8 cellular contexts compared by ENCODE assay signal in the genomic region with DNA sequence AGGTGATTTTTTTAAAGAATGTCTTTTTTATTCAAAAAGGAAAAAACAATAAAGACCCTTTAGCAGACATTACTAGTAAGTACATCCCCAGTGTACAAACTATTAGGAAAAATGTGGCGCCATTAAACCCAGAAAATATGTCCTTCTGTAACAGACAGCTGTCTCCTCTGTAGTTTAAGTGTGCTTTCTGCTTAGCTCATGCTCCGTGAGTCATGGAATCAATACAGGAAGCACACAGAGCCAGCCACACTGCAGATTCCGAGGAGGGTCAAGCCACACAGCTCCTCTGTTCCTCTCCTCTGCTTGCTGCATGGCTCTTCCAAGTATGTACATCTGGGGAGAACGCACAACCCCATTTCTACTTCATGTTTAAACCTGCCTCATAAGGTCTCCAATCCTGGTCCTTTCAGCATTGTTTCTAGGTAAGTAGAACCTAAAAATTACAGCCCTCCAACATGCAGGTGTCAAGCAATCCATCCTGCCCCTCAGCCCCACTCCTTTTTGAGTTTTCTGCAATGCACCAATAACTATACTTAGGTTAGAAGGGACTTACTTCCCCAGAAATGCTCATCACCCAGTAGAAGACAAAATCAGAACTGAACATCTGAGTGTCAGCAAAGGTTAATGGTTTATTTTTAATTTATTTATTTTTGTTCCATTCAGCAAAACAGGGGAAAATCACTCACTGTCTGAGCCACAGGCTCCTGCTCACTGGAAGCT. TPM values are rescaled to one million over a fixed set of nuclear protein-coding genes. Genes with fewer than 3 reads are reported as not detected.
A peak's percentile ranks its signal among the peaks of the same experiment; 100 is the strongest.
DNase-seq lines count a peak whose midpoint lies in the region; ATAC-seq, FAIRE-seq and TF ChIP-seq lines count a peak whose summit lies in the region.

No MANE protein-coding gene starts in this region.

- ATAC-seq in GM18868 (IDR thresholded peaks at IDR 0.05; ENCODE audit: unreplicated experiment), result no peak

- peaks cover 36 to 64% (median 52%) of the 10 kb centered on the region in 4 donors for H3K4me1 Mint-ChIP-seq in CD4-positive, alpha-beta memory T cell

- intact Hi-C loops in CD4-positive, alpha-beta memory T cell (cut with micrococcal nuclease), result no loop called here

- peak overlapping the region in 2 of 7 donors; percentile 36 to 67 for H3K27ac Mint-ChIP-seq in CD4-positive, alpha-beta memory T cell

- peak overlapping the region in 1 of 8 donors; percentile 4 for H3K4me3 Mint-ChIP-seq in CD4-positive, alpha-beta memory T cell

- CTCF ChIA-PET in CD4-positive, alpha-beta memory T cell (lab: Charles Lee; ENCODE audit: partially characterized antibody), result no interaction called here

- TF ChIP-seq CTCF in WERI-Rb-1 (IDR thresholded peaks at IDR 0.05; ENCODE audit: low read depth, low read length) (no peak), fibroblast of villous mesenchyme (IDR thresholded peaks at IDR 0.05; ENCODE audit: insufficient read depth, low read depth, low read length) (no peak), osteoblast (IDR thresholded peaks at IDR 0.05; ENCODE audit: extremely low read depth, low read depth, low read length) (no peak)

- DNase-seq in H54 (ENCODE audit: insufficient read length, low spot score) (peak; percentile 52), NCI-H2196 (lab: John Stamatoyannopoulos, UW; ENCODE audit: unreplicated experiment) (peak; percentile 63), WERI-Rb-1 (no peak), fibroblast of villous mesenchyme (ENCODE audit: low read depth) (peak; percentile 87), osteoblast (ENCODE audit: insufficient read length, low spot score, missing footprints) (peak; percentile 70)
- DNase-seq in CD4-positive, alpha-beta memory T cell, result no peak
- no peak for DNase-seq in activated CD8-positive, alpha-beta memory T cell treated with anti-CD3 and anti-CD28 coated beads, Interleukin-2, amount 50 U/mL, for 4 hours

- peak overlapping the region; percentile 75 for H3K4me2 ChIP-seq in osteoblast (ENCODE audit: insufficient read depth, low read length)

- no peak for TF ChIP-seq POLR2A in H54 (IDR thresholded peaks at IDR 0.05; ENCODE audit: low read depth, low read length)

- no peak overlapping the region for H3K4me3 ChIP-seq in WERI-Rb-1 (ENCODE audit: low read depth, low read length)
- peak overlapping the region; percentile 56 for H3K4me3 ChIP-seq in fibroblast of villous mesenchyme (ENCODE audit: low read depth, low read length)
- H3K4me3 ChIP-seq in osteoblast (ENCODE audit: insufficient read depth, low read length), result peak overlapping the region; percentile 31
- H3K4me3 ChIP-seq in CD4-positive, alpha-beta memory T cell (ENCODE audit: low read length in 2 of 2), result no peak overlapping the region

- H2AFZ ChIP-seq in osteoblast (ENCODE audit: low read length), result no peak overlapping the region

- H3K27me3 ChIP-seq in WERI-Rb-1 (ENCODE audit: insufficient read depth, low read depth, severe bottlenecking) (no peaks in the 10 kb centered on the region), osteoblast (ENCODE audit: insufficient read depth, low read length) (no peaks in the 10 kb centered on the region)
- H3K27me3 ChIP-seq in CD4-positive, alpha-beta memory T cell (ENCODE audit: insufficient read depth, low read length), result no peaks in the 10 kb centered on the region

- no peaks in the 10 kb centered on the region for H3K27me3 Mint-ChIP-seq in CD4-positive, alpha-beta memory T cell

- H3K27ac ChIP-seq in WERI-Rb-1 (peak overlapping the region; percentile 67), osteoblast (ENCODE audit: low read depth, low read length) (peak overlapping the region; percentile 90)
- no peak overlapping the region for H3K27ac ChIP-seq in CD4-positive, alpha-beta memory T cell (ENCODE audit: low read depth, low read length)

- no peaks in the 10 kb centered on the region for H3K9me3 Mint-ChIP-seq in CD4-positive, alpha-beta memory T cell

- POLR2A ChIA-PET in CD4-positive, alpha-beta memory T cell (lab: Charles Lee; ENCODE audit: partially characterized antibody), result interaction anchor here (0.9 to 1.3 kb wide), 2 partner anchors 36 to 39 kb away, joined by 3 to 4 read pairs; no protein-coding TSS in a partner anchor

- peaks cover 20 to 37% of the 10 kb centered on the region in 2 donors for H3K36me3 Mint-ChIP-seq in CD4-positive, alpha-beta memory T cell

- H3K9me3 ChIP-seq in WERI-Rb-1 (ENCODE audit: severe bottlenecking) (no peaks in the 10 kb centered on the region), osteoblast (ENCODE audit: low read depth, low read length) (no peaks in the 10 kb centered on the region)
- no peaks in the 10 kb centered on the region for H3K9me3 ChIP-seq in CD4-positive, alpha-beta memory T cell (ENCODE audit: control insufficient read depth in 1 of 2, low read length in 2 of 2)

- FAIRE-seq in H54 (lab: Jason Lieb, UNC), result peak; percentile 95

- H3K36me3 ChIP-seq in WERI-Rb-1, result no peaks in the 10 kb centered on the region
- peaks cover 12% of the 10 kb centered on the region for H3K36me3 ChIP-seq in osteoblast (ENCODE audit: insufficient read depth, low read length)
- H3K36me3 ChIP-seq in CD4-positive, alpha-beta memory T cell (ENCODE audit: insufficient read depth, low read length), result peaks cover 4% of the 10 kb centered on the region

- peaks cover 53% of the 10 kb centered on the region for H3K4me1 ChIP-seq in osteoblast (ENCODE audit: insufficient read depth, low read length)
- H3K4me1 ChIP-seq in CD4-positive, alpha-beta memory T cell (ENCODE audit: insufficient read depth, low read length), result peaks cover 18% of the 10 kb centered on the region

- peaks cover 36% of the 10 kb centered on the region for H4K20me1 ChIP-seq in osteoblast (ENCODE audit: insufficient read depth, low read length)

- peaks cover 77% of the 10 kb centered on the region for H3K79me2 ChIP-seq in osteoblast (ENCODE audit: insufficient read depth, low read length)

RNA-seq across cellular contexts. Expression of a gene that starts 37.5 kb away (rescaled TPM):
- total RNA-seq in fibroblast of villous mesenchyme (38.7 and 44.9 TPM in 2 replicates), osteoblast (52.5 and 53.9 TPM in 2 replicates)
- 10 to 100 TPM; 26.9 to 31.9 TPM for total RNA-seq in CD4-positive, alpha-beta memory T cell
- 10 to 100 TPM; 16.1 to 23.3 TPM for polyA plus RNA-seq in CD4-positive, alpha-beta memory T cell

Comparison
In these comparisons a context has a peak if more than half of its experiments do, and no peak if none do; other contexts are left out.
1. DNase-seq: peak in H54 (single experiment), NCI-H2196 (single experiment), fibroblast of villous mesenchyme (single experiment) and osteoblast (single experiment); none in WERI-Rb-1 (single experiment), CD4-positive, alpha-beta memory T cell (0 of 5) and activated CD8-positive, alpha-beta memory T cell treated with anti-CD3 and anti-CD28 coated beads, Interleukin-2, amount 50 U/mL, for 4 hours (single experiment).
2. H3K4me3 ChIP-seq: peak in fibroblast of villous mesenchyme (single experiment) and osteoblast (single experiment); none in WERI-Rb-1 (single experiment) and CD4-positive, alpha-beta memory T cell (0 of 2).